Comparison of ENCODE assay signal across 1 cellular context in the genomic region with DNA sequence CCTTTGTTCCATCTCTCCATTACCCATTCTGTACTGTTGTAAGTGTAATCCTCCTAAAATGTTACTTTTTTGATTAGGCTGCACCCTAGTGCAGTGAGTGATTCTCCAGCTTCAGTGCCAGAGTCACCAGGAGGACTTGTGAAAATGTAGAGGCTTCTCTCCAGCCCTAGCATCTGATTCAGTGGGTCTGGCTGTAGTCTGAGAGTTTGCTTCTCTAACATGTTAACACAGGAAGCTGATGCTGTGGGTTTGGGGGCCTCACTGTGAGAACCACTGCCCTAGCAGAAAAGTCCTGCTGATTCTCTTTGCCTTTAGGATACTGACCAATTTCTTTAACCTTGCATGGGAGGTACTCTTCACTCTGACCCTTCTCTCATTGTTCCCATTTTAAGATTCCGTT.
TF ChIP-seq lines count a peak whose summit lies in the region.

No MANE protein-coding gene starts in this region.

TF ChIP-seq in GM23338, 12 proteins besides CTCF, POLR2A, EP300 and RAD21:
- TF ChIP-seq ZNF462 (CRISPR knock-in tag; IDR thresholded peaks at IDR 0.05) (no peak), EZH2phosphoT487 (IDR thresholded peaks at IDR 0.05; ENCODE audit: unreplicated experiment) (no peak), EZH2 (IDR thresholded peaks at IDR 0.05; ENCODE audit: low read depth, unreplicated experiment) (no peak), ETS1 (IDR thresholded peaks at IDR 0.05) (no peak)
